In the genomic region with DNA sequence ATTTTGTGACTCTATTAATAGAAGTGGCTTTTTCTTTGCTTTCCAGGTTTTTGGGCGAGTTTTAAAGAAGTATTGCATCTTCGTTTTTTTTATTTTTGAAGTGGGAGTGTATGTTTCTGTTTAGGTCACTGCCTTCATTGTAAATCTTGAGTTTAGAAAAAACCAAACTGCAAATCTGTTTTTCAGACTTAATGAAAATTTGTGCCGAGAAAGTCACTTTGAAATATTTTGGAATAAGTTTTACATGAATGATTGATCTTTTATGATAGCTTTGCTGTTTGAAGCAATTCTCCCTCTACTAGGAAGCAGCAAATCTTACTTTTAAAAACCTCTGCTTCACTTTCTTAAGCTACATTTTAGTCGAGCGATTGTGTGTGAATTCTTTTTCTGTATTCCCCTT, we compare ENCODE assay signal across 10 cellular contexts.
DNase-seq lines count a peak whose midpoint lies in the region; ATAC-seq and TF ChIP-seq lines count a peak whose summit lies in the region.
"Had no signal": no experiment of that assay in that cellular context is flagged by ENCODE, and none has a peak within 500 bp of the region (broad histone marks: within the 10 kb centered on the region; RNA-seq: fewer than 3 reads in every experiment).

No MANE protein-coding gene starts in this region.

- H3K9ac ChIP-seq in BLaER1 = peak overlapping the region; percentile 49
- peak overlapping the region; percentile 78; the same call in 1 of the 2 replicates for H3K9ac ChIP-seq in KMS-11
- H3K9ac ChIP-seq in duodenal mucosa (ENCODE audit: low read depth in 1 of 2, low read length in 2 of 2) = no peak overlapping the region

- no peaks in the 10 kb centered on the region for H3K9me3 Mint-ChIP-seq in nephron progenitor cell

- peak overlapping the region; percentile 18 for H3K27ac Mint-ChIP-seq in nephron progenitor cell

- peaks cover 70% of the 10 kb centered on the region for H4K20me1 ChIP-seq in BLaER1
- peaks cover 32% of the 10 kb centered on the region for H4K20me1 ChIP-seq in KMS-11 (ENCODE audit: insufficient read depth)

- no peak for ATAC-seq in HG02642 (IDR thresholded peaks at IDR 0.05; ENCODE audit: poor library complexity, unreplicated experiment)
- no peak for ATAC-seq in HG02571 (IDR thresholded peaks at IDR 0.05; ENCODE audit: unreplicated experiment)
- no peak for ATAC-seq in GM21367 (IDR thresholded peaks at IDR 0.05; ENCODE audit: unreplicated experiment)

- H3K9me3 ChIP-seq in BLaER1 (no peaks in the 10 kb centered on the region), duodenal mucosa (ENCODE audit: control insufficient read depth in 1 of 2, low read length in 2 of 2) (no peaks in the 10 kb centered on the region)

- H3K36me3 Mint-ChIP-seq in nephron progenitor cell (ENCODE audit: low read depth) = peaks cover 38% of the 10 kb centered on the region

- TF ChIP-seq CTCF in KMS-11 (conservative IDR thresholded peaks at IDR 0.05; ENCODE audit: low read depth, low read length) (no peak), nephron progenitor cell (IDR thresholded peaks at IDR 0.05) (no peak)

- peaks cover 58% of the 10 kb centered on the region for H3K4me1 ChIP-seq in BLaER1
- peaks cover 50% of the 10 kb centered on the region for H3K4me1 ChIP-seq in KMS-11 (ENCODE audit: low read depth, poor library complexity, severe bottlenecking)
- H3K4me1 ChIP-seq in duodenal mucosa (ENCODE audit: control insufficient read depth in 1 of 2, insufficient read depth in 2 of 2, low read length in 2 of 2) = peaks cover 33 to 42% of the 10 kb centered on the region in 2 donors

- H2AFZ ChIP-seq in KMS-11 (ENCODE audit: low read depth) = no peak overlapping the region

- peaks cover 58% of the 10 kb centered on the region for H3K4me1 Mint-ChIP-seq in nephron progenitor cell

- no peak overlapping the region for H3K27ac ChIP-seq in BLaER1
- no peak overlapping the region for H3K27ac ChIP-seq in KMS-11
- no peak overlapping the region for H3K27ac ChIP-seq in duodenal mucosa (ENCODE audit: low read depth, low read length)

- H3K27me3 ChIP-seq in BLaER1 (no peaks in the 10 kb centered on the region), KMS-11 (ENCODE audit: insufficient read depth, low read depth) (no peaks in the 10 kb centered on the region), duodenal mucosa (ENCODE audit: control insufficient read depth in 1 of 2, insufficient read depth in 2 of 2, low read length in 2 of 2) (no peaks in the 10 kb centered on the region)

- H3K4me2 ChIP-seq in BLaER1 (peak overlapping the region; percentile 81), KMS-11 (peak overlapping the region; percentile 76)

- peaks cover 7% of the 10 kb centered on the region for H3K27me3 Mint-ChIP-seq in nephron progenitor cell (ENCODE audit: low read depth, poor library complexity)

- H3K4me3 Mint-ChIP-seq in nephron progenitor cell = peak overlapping the region; percentile 96

- peaks cover 72% of the 10 kb centered on the region for H3K79me2 ChIP-seq in KMS-11 (ENCODE audit: insufficient read depth, low read depth)

- no peak for DNase-seq in nephron progenitor cell
- no peak for DNase-seq in kidney glomerular epithelial cell (lab: John Stamatoyannopoulos, UW)
- DNase-seq: activated CD4-positive, alpha-beta T cell treated with anti-CD3 and anti-CD28 coated beads, Interleukin-2, amount 50 U/mL, for 1 hour; NCI-H2081 had no signal

- peak overlapping the region; percentile 93; the same call in 1 of the 2 replicates for H3K4me3 ChIP-seq in BLaER1
- no peak overlapping the region for H3K4me3 ChIP-seq in KMS-11 (IDR thresholded peaks at IDR 0.05; ENCODE audit: insufficient read depth, low read depth, low read length)
- peak overlapping the region; percentile 48 to 98 for H3K4me3 ChIP-seq in duodenal mucosa (ENCODE audit: low read depth in 1 of 2, low read length in 2 of 2)

- H3K36me3 ChIP-seq in BLaER1 (peaks cover 31% of the 10 kb centered on the region), KMS-11 (ENCODE audit: insufficient read depth) (no peaks in the 10 kb centered on the region), duodenal mucosa (ENCODE audit: control insufficient read depth in 1 of 2, insufficient read depth in 2 of 2, low read length in 2 of 2) (no peaks in the 10 kb centered on the region)

Comparison
In these comparisons a context has a peak if more than half of its experiments do, and no peak if none do; other contexts are left out.
1. H3K9ac ChIP-seq: peak in BLaER1 (single experiment) and KMS-11 (single experiment); none in duodenal mucosa (0 of 2).